ENCODE assay signal across 10 cellular contexts in the genomic region with DNA sequence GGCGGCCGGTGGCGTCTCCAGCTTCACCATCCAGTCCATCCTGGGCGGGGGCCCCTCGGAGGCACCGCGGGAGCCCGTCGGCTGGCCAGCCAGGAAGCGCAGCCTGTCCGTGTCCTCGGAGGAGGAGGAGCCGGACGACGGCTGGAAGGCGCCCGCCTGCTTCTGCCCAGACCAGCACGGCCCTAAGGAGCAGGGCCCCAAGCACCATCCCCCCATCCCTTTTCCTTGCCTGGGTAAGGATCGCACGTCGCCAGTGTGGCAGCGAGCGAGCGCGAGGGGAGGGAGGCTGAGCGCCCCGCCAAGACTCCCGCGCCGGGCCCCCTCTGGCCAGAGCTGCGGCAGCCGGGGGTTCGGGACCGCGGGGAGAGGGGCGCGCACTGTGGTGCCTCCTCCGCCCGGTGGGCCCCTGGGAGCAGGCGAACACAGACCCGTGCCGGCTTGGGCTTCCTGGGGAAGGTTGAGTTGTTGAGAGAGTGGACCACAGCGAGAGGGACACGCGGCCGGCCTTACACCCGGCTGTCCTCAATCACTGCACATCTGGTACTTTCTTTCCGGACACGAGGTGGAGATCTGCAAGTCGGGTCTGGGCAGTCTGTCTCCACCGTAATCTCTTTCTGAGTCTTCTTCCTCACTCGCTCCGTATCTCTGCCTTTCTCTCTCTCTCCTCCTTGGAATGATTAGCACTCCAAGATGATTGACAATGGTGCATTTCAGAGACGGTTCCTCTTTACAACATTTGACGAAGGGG. TPM values are rescaled to one million over a fixed set of nuclear protein-coding genes. Genes with fewer than 3 reads are reported as not detected.
DNase-seq lines count a peak whose midpoint lies in the region; ATAC-seq lines count a peak whose summit lies in the region.
"Had no signal": no experiment of that assay in that cellular context is flagged by ENCODE, and none has a peak within 500 bp of the region (broad histone marks: within the 10 kb centered on the region; RNA-seq: fewer than 3 reads in every experiment).

No MANE protein-coding gene starts in this region.

- H3K9me3 ChIP-seq in ES-I3 (ENCODE audit: control insufficient read depth, insufficient read depth, low read length): no peaks in the 10 kb centered on the region
- H3K9me3 ChIP-seq in HUES6 (ENCODE audit: control insufficient read depth, insufficient read depth, low read depth, low read length): no peaks in the 10 kb centered on the region

- POLR2A ChIA-PET in activated naive CD8-positive, alpha-beta T cell treated with anti-CD3 and anti-CD28 coated beads, Interleukin-2, amount 10 ng/mL, durations not matched to agents 7 days and 5 days (lab: Charles Lee): interaction anchor here (1.9 to 3.0 kb wide), 2 partner anchors 9 to 14 kb away, joined by 5 to 9 read pairs; no protein-coding TSS in a partner anchor

- peak overlapping the region; percentile 32 for H3K4me3 Mint-ChIP-seq in activated naive CD8-positive, alpha-beta T cell treated with anti-CD3 and anti-CD28 coated beads, Interleukin-2, amount 10 ng/mL, durations not matched to agents 7 days and 5 days
- peak overlapping the region; percentile 57 for H3K4me3 Mint-ChIP-seq in natural killer cell treated with Interleukin-12 subunit alpha and Interleukin-12 subunit beta and Interleukin-15 and Interleukin-18, amount 100 ng/mL, for 72 hours

- peaks cover 55% of the 10 kb centered on the region for H3K27me3 Mint-ChIP-seq in activated naive CD8-positive, alpha-beta T cell treated with anti-CD3 and anti-CD28 coated beads, Interleukin-2, amount 10 ng/mL, durations not matched to agents 7 days and 5 days
- peaks cover 37 to 50% of the 10 kb centered on the region in 2 donors for H3K27me3 Mint-ChIP-seq in natural killer cell treated with Interleukin-12 subunit alpha and Interleukin-12 subunit beta and Interleukin-15 and Interleukin-18, amount 100 ng/mL, for 72 hours

- H3K4me3 ChIP-seq in HUES6 (ENCODE audit: low read depth, low read length): peak overlapping the region; percentile 50

- H3K4me1 Mint-ChIP-seq in activated naive CD8-positive, alpha-beta T cell treated with anti-CD3 and anti-CD28 coated beads, Interleukin-2, amount 10 ng/mL, durations not matched to agents 7 days and 5 days: peaks cover 46% of the 10 kb centered on the region
- H3K4me1 Mint-ChIP-seq in natural killer cell treated with Interleukin-12 subunit alpha and Interleukin-12 subunit beta and Interleukin-15 and Interleukin-18, amount 100 ng/mL, for 72 hours (ENCODE audit: low read depth in 2 of 2): peaks cover 25% of the 10 kb centered on the region in 2 donors

- H3K9ac ChIP-seq in ES-I3 (ENCODE audit: low read depth, low read length) (peak overlapping the region; percentile 31; the same call in 1 of the 2 replicates), HUES6 (ENCODE audit: low read length) (no peak overlapping the region)

- H3K36me3 Mint-ChIP-seq in activated naive CD8-positive, alpha-beta T cell treated with anti-CD3 and anti-CD28 coated beads, Interleukin-2, amount 10 ng/mL, durations not matched to agents 7 days and 5 days: peaks cover 2% of the 10 kb centered on the region
- H3K36me3 Mint-ChIP-seq in natural killer cell treated with Interleukin-12 subunit alpha and Interleukin-12 subunit beta and Interleukin-15 and Interleukin-18, amount 100 ng/mL, for 72 hours: peaks cover 5% of the 10 kb centered on the region

- H3K36me3 ChIP-seq in ES-I3 (ENCODE audit: insufficient read depth, low read length) (no peaks in the 10 kb centered on the region), HUES6 (ENCODE audit: control insufficient read depth, insufficient read depth, low read length) (no peaks in the 10 kb centered on the region)

- no peak for ATAC-seq in activated naive CD8-positive, alpha-beta T cell treated with anti-CD3 and anti-CD28 coated beads, Interleukin-2, amount 10 ng/mL, durations not matched to agents 7 days and 5 days (ENCODE audit: low read depth)
- ATAC-seq in natural killer cell treated with Interleukin-12 subunit alpha and Interleukin-12 subunit beta and Interleukin-15 and Interleukin-18, amount 100 ng/mL, for 72 hours: peak in 1 of 2 donors; percentile 2
- no peak for ATAC-seq in HG03571 (IDR thresholded peaks at IDR 0.05; ENCODE audit: unreplicated experiment)

- H3K27ac Mint-ChIP-seq in activated naive CD8-positive, alpha-beta T cell treated with anti-CD3 and anti-CD28 coated beads, Interleukin-2, amount 10 ng/mL, durations not matched to agents 7 days and 5 days: peak overlapping the region; percentile 56
- no peak overlapping the region for H3K27ac Mint-ChIP-seq in natural killer cell treated with Interleukin-12 subunit alpha and Interleukin-12 subunit beta and Interleukin-15 and Interleukin-18, amount 100 ng/mL, for 72 hours

- peaks cover 100% of the 10 kb centered on the region for H3K27me3 ChIP-seq in HUES6 (ENCODE audit: control insufficient read depth, insufficient read depth, low read length)

- peaks cover 5% of the 10 kb centered on the region for H3K4me1 ChIP-seq in ES-I3 (ENCODE audit: insufficient read depth, low read length)
- H3K4me1 ChIP-seq in HUES6 (ENCODE audit: control insufficient read depth, insufficient read depth, low read length): peaks cover 48% of the 10 kb centered on the region

- no peak overlapping the region for H3K27ac ChIP-seq in HUES6 (ENCODE audit: low read depth, low read length)
- no peak overlapping the region for H3K27ac ChIP-seq in substantia nigra (ENCODE audit: low read depth, low read length, poor library complexity, severe bottlenecking)

- no peak for DNase-seq in activated naive CD8-positive, alpha-beta T cell treated with anti-CD3 and anti-CD28 coated beads, Interleukin-2, amount 10 ng/mL, durations not matched to agents 7 days and 5 days
- no peak for DNase-seq in natural killer cell treated with Interleukin-12 subunit alpha and Interleukin-12 subunit beta and Interleukin-15 and Interleukin-18, amount 100 ng/mL, for 72 hours (ENCODE audit: low spot score)
- no peak for DNase-seq in NCI-H1694 (lab: John Stamatoyannopoulos, UW)
- no peak for DNase-seq in A172 (ENCODE audit: low spot score)
- DNase-seq in substantia nigra (lab: John Stamatoyannopoulos, UW): no peak

- no peaks in the 10 kb centered on the region for H3K9me3 Mint-ChIP-seq in activated naive CD8-positive, alpha-beta T cell treated with anti-CD3 and anti-CD28 coated beads, Interleukin-2, amount 10 ng/mL, durations not matched to agents 7 days and 5 days
- H3K9me3 Mint-ChIP-seq in natural killer cell treated with Interleukin-12 subunit alpha and Interleukin-12 subunit beta and Interleukin-15 and Interleukin-18, amount 100 ng/mL, for 72 hours: no peaks in the 10 kb centered on the region

RNA-seq across cellular contexts. Expression of a gene that starts 0.7 kb away (rescaled TPM):
- total RNA-seq in activated naive CD8-positive, alpha-beta T cell treated with anti-CD3 and anti-CD28 coated beads, Interleukin-2, amount 10 ng/mL, durations not matched to agents 7 days and 5 days: not detected
- total RNA-seq in natural killer cell treated with Interleukin-12 subunit alpha and Interleukin-12 subunit beta and Interleukin-15 and Interleukin-18, amount 100 ng/mL, for 72 hours: not detected
- total RNA-seq in A172 (2014; rRNA removed; shearing (Covaris generic)): not detected in 2 replicates
- total RNA-seq: dermis microvascular lymphatic vessel endothelial cell; T-helper 2 cell treated with Interferon-gamma antibody and Interleukin-4, amounts not matched to agents 100 ng/mL and 5 ng/mL, for 36 hours had no signal

RNA-seq across cellular contexts. Expression of a gene that starts 5.6 kb away (rescaled TPM):
- 100 to 1,000 TPM; 254 to 265 TPM for total RNA-seq in activated naive CD8-positive, alpha-beta T cell treated with anti-CD3 and anti-CD28 coated beads, Interleukin-2, amount 10 ng/mL, durations not matched to agents 7 days and 5 days
- total RNA-seq in natural killer cell treated with Interleukin-12 subunit alpha and Interleukin-12 subunit beta and Interleukin-15 and Interleukin-18, amount 100 ng/mL, for 72 hours: 100 to 1,000 TPM; 163 to 226 TPM
- total RNA-seq in A172 (2014; rRNA removed; shearing (Covaris generic)): 154 and 178 TPM in 2 replicates

RNA-seq across cellular contexts. Expression of a gene that starts 12.8 kb away (rescaled TPM):
- total RNA-seq in activated naive CD8-positive, alpha-beta T cell treated with anti-CD3 and anti-CD28 coated beads, Interleukin-2, amount 10 ng/mL, durations not matched to agents 7 days and 5 days: not detected
- total RNA-seq in natural killer cell treated with Interleukin-12 subunit alpha and Interleukin-12 subunit beta and Interleukin-15 and Interleukin-18, amount 100 ng/mL, for 72 hours: not detected
- total RNA-seq in A172 (2014; rRNA removed; shearing (Covaris generic)): not detected in 2 replicates
- total RNA-seq: dermis microvascular lymphatic vessel endothelial cell; T-helper 2 cell treated with Interferon-gamma antibody and Interleukin-4, amounts not matched to agents 100 ng/mL and 5 ng/mL, for 36 hours had no signal
